ENCODE assay signal across 14 cellular contexts in the genomic region with DNA sequence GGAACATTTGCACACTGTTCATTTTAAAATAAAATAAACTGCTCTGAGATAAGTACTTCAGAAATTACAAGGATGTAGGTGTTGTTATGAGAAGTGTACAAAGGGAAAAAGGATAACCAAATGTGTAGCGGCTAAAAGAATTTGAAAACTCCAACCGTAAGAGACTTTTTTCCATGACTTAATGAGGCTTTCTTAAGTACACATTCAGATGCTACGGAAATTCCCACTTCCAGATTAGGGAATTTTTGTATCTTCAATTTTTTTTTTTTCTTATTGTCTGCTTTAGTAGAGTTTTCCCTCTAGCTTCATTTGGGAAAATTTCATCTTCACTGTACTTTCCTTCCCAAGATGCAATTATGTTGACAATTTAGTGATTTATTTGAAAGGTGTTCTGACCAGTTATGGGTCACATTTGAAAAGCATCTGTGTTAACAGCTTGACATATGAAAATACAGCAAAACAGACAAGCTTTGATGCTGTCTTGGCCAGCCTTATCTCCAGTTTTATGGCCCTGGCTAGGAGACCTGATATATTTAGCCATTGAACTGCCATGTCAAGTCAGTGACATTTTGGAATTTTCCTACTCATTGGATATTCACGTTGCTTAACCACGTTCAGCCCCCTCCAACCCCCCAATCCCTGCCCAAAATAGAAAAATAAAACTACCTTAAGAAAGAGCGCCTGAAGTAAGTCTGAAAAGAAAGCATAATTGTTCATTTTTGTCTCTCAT.
A peak's percentile ranks its signal among the peaks of the same experiment; 100 is the strongest.
DNase-seq lines count a peak whose midpoint lies in the region; ATAC-seq and TF ChIP-seq lines count a peak whose summit lies in the region.
"Had no signal": no experiment of that assay in that cellular context is flagged by ENCODE, and none has a peak within 500 bp of the region (broad histone marks: within the 10 kb centered on the region; RNA-seq: fewer than 3 reads in every experiment).

No MANE protein-coding gene starts in this region.

- no peaks in the 10 kb centered on the region for H3K9me3 Mint-ChIP-seq in natural killer cell
- H3K9me3 Mint-ChIP-seq: activated T-cell treated with anti-CD3 and anti-CD28 coated beads, Interleukin-2, amount 50 U/mL, for 24 hours had no signal

- no peak overlapping the region for H2AFZ ChIP-seq in Karpas-422 (ENCODE audit: low read length)

- H3K36me3 Mint-ChIP-seq in natural killer cell = no peaks in the 10 kb centered on the region
- H3K36me3 Mint-ChIP-seq: CD4-positive, CD25-positive, alpha-beta regulatory T cell had no signal

- intact Hi-C loops in natural killer cell (cut with micrococcal nuclease) = no loop called here

- H3K9me2 ChIP-seq in Karpas-422 (replicated peaks; ENCODE audit: insufficient read depth, low read length) = no peaks in the 10 kb centered on the region

- peaks cover 9 to 11% of the 10 kb centered on the region in 2 donors for H3K4me1 Mint-ChIP-seq in natural killer cell
- H3K4me1 Mint-ChIP-seq: activated CD4-positive, alpha-beta T cell treated with anti-CD3 and anti-CD28 coated beads for 36 hours; CD4-positive, CD25-positive, alpha-beta regulatory T cell had no signal

- ATAC-seq in thoracic aorta (ENCODE audit: insufficient number of reproducible peaks, low FRiP score, low read depth) (no peak), natural killer cell (no peak)
- ATAC-seq: activated CD4-positive, alpha-beta T cell treated with anti-CD3 and anti-CD28 coated beads for 36 hours; stimulated activated naive CD8-positive, alpha-beta T cell treated with anti-CD3 and anti-CD28 coated beads, Interleukin-15, Interleukin-2, amounts not matched to agents 100 U/mL and 50 U/mL, for 24 hours had no signal

- no peak overlapping the region for H3K4me2 ChIP-seq in Karpas-422 (ENCODE audit: low read depth, low read length, poor library complexity, severe bottlenecking)

- H3K9ac ChIP-seq in Karpas-422 (ENCODE audit: low read length) = no peak overlapping the region
- no peak overlapping the region for H3K9ac ChIP-seq in liver (ENCODE audit: low read depth in 1 of 2, low read length in 2 of 2)

- H3K27me3 ChIP-seq in Karpas-422 (ENCODE audit: low read length) (no peaks in the 10 kb centered on the region), brain microvascular endothelial cell (replicated peaks) (no peaks in the 10 kb centered on the region), liver (ENCODE audit: control insufficient read depth in 4 of 4, insufficient read depth in 4 of 4, low read length in 3 of 4) (no peaks in the 10 kb centered on the region), thoracic aorta (replicated peaks; ENCODE audit: insufficient read depth) (no peaks in the 10 kb centered on the region)

- TF ChIP-seq CTCF in brain microvascular endothelial cell (IDR thresholded peaks at IDR 0.05; ENCODE audit: low read depth, low read length, missing control alignments) = no peak
- no peak for TF ChIP-seq CTCF in liver (IDR thresholded peaks at IDR 0.05; ENCODE audit: low read depth, low read length, missing input control)
- no peak for TF ChIP-seq CTCF in thoracic aorta (IDR thresholded peaks at IDR 0.05)
- no peak for TF ChIP-seq CTCF in natural killer cell (IDR thresholded peaks at IDR 0.05)

- peak; percentile 19 for DNase-seq in Karpas-422
- no peak for DNase-seq in brain microvascular endothelial cell
- DNase-seq in thoracic aorta (ENCODE audit: low spot score) = no peak
- no peak for DNase-seq in hepatic stellate cell (ENCODE audit: low spot score)
- no peak for DNase-seq in natural killer cell
- no peak for DNase-seq in NCI-H2081 treated with DMSO at 0.1 percent for 48 hours (lab: John Stamatoyannopoulos, UW)
- DNase-seq: activated CD4-positive, alpha-beta T cell treated with anti-CD3 and anti-CD28 coated beads for 36 hours; activated T-cell treated with anti-CD3 and anti-CD28 coated beads, Interleukin-2, amount 50 U/mL, for 24 hours; CD4-positive, CD25-positive, alpha-beta regulatory T cell; MM.1S; stimulated activated naive CD8-positive, alpha-beta T cell treated with anti-CD3 and anti-CD28 coated beads, Interleukin-15, Interleukin-2, amounts not matched to agents 100 U/mL and 50 U/mL, for 24 hours; T-helper 1 cell had no signal

- H3K4me3 Mint-ChIP-seq in natural killer cell = no peak overlapping the region
- H3K4me3 Mint-ChIP-seq: activated CD4-positive, alpha-beta T cell treated with anti-CD3 and anti-CD28 coated beads for 36 hours; activated T-cell treated with anti-CD3 and anti-CD28 coated beads, Interleukin-2, amount 50 U/mL, for 24 hours; CD4-positive, CD25-positive, alpha-beta regulatory T cell had no signal

- TF ChIP-seq RAD21 in liver (IDR thresholded peaks at IDR 0.05) = no peak

- no peak overlapping the region for H3K4me3 ChIP-seq in Karpas-422 (ENCODE audit: low read length)
- no peak overlapping the region for H3K4me3 ChIP-seq in brain microvascular endothelial cell (ENCODE audit: low read depth, low read length)
- H3K4me3 ChIP-seq in liver (ENCODE audit: low read depth in 1 of 3, low read length in 3 of 3) = no peak overlapping the region
- no peak overlapping the region for H3K4me3 ChIP-seq in thoracic aorta
- H3K4me3 ChIP-seq: HAP-1 had no signal

- no peaks in the 10 kb centered on the region for H3K36me3 ChIP-seq in Karpas-422 (ENCODE audit: insufficient read depth, low read length)
- H3K36me3 ChIP-seq in brain microvascular endothelial cell (replicated peaks) = peaks cover 12% of the 10 kb centered on the region
- H3K36me3 ChIP-seq in liver (ENCODE audit: control insufficient read depth in 4 of 4, insufficient read depth in 3 of 4, low read depth in 1 of 4, low read length in 3 of 4) = no peaks in the 10 kb centered on the region
- no peaks in the 10 kb centered on the region for H3K36me3 ChIP-seq in thoracic aorta
- H3K36me3 ChIP-seq: HAP-1 had no signal

- in situ Hi-C loops in brain microvascular endothelial cell (cut with HindIII; ENCODE audit: low pct_ligation_motif_present, low sequenced_read_pairs) = no loop called here

- no peaks in the 10 kb centered on the region for H3K79me2 ChIP-seq in Karpas-422 (ENCODE audit: low read length)

- H3K27ac ChIP-seq in Karpas-422 (ENCODE audit: low read length) = no peak overlapping the region
- H3K27ac ChIP-seq in brain microvascular endothelial cell = peak overlapping the region; percentile 51
- H3K27ac ChIP-seq in liver (ENCODE audit: low read depth in 1 of 2, low read length in 2 of 2) = no peak overlapping the region
- peak overlapping the region; percentile 48 to 87 for H3K27ac ChIP-seq in thoracic aorta

- WGBS in liver = 83% methylated on average over 6 of the region's 6 CpGs

- H3K9me3 ChIP-seq in Karpas-422 (ENCODE audit: low read length) (no peaks in the 10 kb centered on the region), liver (ENCODE audit: control insufficient read depth in 4 of 4, low read length in 3 of 4) (no peaks in the 10 kb centered on the region), thoracic aorta (no peaks in the 10 kb centered on the region)
- H3K9me3 ChIP-seq: HAP-1 had no signal

- H3K27ac Mint-ChIP-seq in natural killer cell = no peak overlapping the region
- H3K27ac Mint-ChIP-seq: activated CD4-positive, alpha-beta T cell treated with anti-CD3 and anti-CD28 coated beads for 36 hours; activated T-cell treated with anti-CD3 and anti-CD28 coated beads, Interleukin-2, amount 50 U/mL, for 24 hours; CD4-positive, CD25-positive, alpha-beta regulatory T cell had no signal

- H4K20me1 ChIP-seq in Karpas-422 (ENCODE audit: insufficient read depth, low read depth, low read length) = no peaks in the 10 kb centered on the region

- no peaks in the 10 kb centered on the region for H3K27me3 Mint-ChIP-seq in natural killer cell (ENCODE audit: low read depth in 2 of 2)
- H3K27me3 Mint-ChIP-seq: activated CD4-positive, alpha-beta T cell treated with anti-CD3 and anti-CD28 coated beads for 36 hours; activated T-cell treated with anti-CD3 and anti-CD28 coated beads, Interleukin-2, amount 50 U/mL, for 24 hours; CD4-positive, CD25-positive, alpha-beta regulatory T cell had no signal

- H3K4me1 ChIP-seq in Karpas-422 (ENCODE audit: low read length) (no peaks in the 10 kb centered on the region), liver (ENCODE audit: control insufficient read depth in 4 of 4, insufficient read depth in 4 of 4, low read length in 3 of 4) (no peaks in the 10 kb centered on the region), thoracic aorta (ENCODE audit: control insufficient read depth in 1 of 2, low read depth in 2 of 2) (peaks cover 34 to 85% of the 10 kb centered on the region in 2 donors)

TF ChIP-seq in liver, 16 proteins besides CTCF, POLR2A, EP300 and RAD21:
- TF ChIP-seq NR2F2 (IDR thresholded peaks at IDR 0.05) (peak; percentile 23), HNF4A (conservative IDR thresholded peaks at IDR 0.05) (no peak), RXRA (IDR thresholded peaks at IDR 0.05) (no peak)
- TF ChIP-seq, protein P1, sequence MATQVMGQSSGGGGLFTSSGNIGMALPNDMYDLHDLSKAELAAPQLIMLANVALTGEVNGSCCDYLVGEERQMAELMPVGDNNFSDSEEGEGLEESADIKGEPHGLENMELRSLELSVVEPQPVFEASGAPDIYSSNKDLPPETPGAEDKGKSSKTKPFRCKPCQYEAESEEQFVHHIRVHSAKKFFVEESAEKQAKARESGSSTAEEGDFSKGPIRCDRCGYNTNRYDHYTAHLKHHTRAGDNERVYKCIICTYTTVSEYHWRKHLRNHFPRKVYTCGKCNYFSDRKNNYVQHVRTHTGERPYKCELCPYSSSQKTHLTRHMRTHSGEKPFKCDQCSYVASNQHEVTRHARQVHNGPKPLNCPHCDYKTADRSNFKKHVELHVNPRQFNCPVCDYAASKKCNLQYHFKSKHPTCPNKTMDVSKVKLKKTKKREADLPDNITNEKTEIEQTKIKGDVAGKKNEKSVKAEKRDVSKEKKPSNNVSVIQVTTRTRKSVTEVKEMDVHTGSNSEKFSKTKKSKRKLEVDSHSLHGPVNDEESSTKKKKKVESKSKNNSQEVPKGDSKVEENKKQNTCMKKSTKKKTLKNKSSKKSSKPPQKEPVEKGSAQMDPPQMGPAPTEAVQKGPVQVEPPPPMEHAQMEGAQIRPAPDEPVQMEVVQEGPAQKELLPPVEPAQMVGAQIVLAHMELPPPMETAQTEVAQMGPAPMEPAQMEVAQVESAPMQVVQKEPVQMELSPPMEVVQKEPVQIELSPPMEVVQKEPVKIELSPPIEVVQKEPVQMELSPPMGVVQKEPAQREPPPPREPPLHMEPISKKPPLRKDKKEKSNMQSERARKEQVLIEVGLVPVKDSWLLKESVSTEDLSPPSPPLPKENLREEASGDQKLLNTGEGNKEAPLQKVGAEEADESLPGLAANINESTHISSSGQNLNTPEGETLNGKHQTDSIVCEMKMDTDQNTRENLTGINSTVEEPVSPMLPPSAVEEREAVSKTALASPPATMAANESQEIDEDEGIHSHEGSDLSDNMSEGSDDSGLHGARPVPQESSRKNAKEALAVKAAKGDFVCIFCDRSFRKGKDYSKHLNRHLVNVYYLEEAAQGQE (IDR thresholded peaks at IDR 0.05) = peak; percentile 91

Comparison
In these comparisons a context has a peak if more than half of its experiments do, and no peak if none do; other contexts are left out.
1. H3K27ac ChIP-seq: peak in brain microvascular endothelial cell (single experiment) and thoracic aorta (2 of 2); none in Karpas-422 (single experiment) and liver (0 of 2).